ENCODE assay signal across 18 cellular contexts in the genomic region with DNA sequence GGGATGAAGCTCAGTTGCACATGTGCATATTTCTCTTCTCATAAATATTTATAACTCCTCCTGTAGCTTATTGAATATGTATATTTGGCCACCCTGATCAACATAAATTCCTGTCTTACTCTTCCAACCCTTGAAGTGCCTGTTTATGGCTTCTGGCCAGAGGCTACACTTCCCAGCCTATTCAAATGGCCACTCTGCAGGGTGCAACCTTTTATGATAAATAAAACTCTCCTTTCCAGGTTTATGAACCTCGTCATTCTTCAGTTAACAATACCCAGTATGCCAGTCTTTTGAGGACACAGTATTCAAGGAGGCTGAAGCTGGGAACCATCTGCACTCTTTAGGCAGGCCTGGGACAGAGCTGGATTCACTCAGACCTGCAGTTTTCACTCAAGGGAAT. TPM values are rescaled to one million over a fixed set of nuclear protein-coding genes. Genes with fewer than 3 reads are reported as not detected.
A peak's percentile ranks its signal among the peaks of the same experiment; 100 is the strongest.
DNase-seq lines count a peak whose midpoint lies in the region; TF ChIP-seq lines count a peak whose summit lies in the region.
"Had no signal": no experiment of that assay in that cellular context is flagged by ENCODE, and none has a peak within 500 bp of the region (broad histone marks: within the 10 kb centered on the region; RNA-seq: fewer than 3 reads in every experiment).

No MANE protein-coding gene starts in this region.

- TF ChIP-seq EP300 in esophagus muscularis mucosa (IDR thresholded peaks at IDR 0.05): no peak

- H3K27ac ChIP-seq in esophagus muscularis mucosa (replicated peaks in 1 of 4): no peak overlapping the region
- H3K27ac ChIP-seq: C4-2B, HL-60, PC-9 had no signal

- H3K9me3 ChIP-seq in esophagus muscularis mucosa: peaks cover 0 to 4% (median 0%) of the 10 kb centered on the region in 4 donors
- H3K9me3 ChIP-seq: SK-N-SH had no signal

- no peak overlapping the region for H3K4me3 ChIP-seq in esophagus muscularis mucosa
- H3K4me3 ChIP-seq: GM23338, PC-9 had no signal

- H3K9me3 Mint-ChIP-seq in type B pancreatic cell: peaks cover 12% of the 10 kb centered on the region

- DNase-seq in NCI-H1417 (lab: John Stamatoyannopoulos, UW): peak in 2 of 3 experiments; percentile 37 to 50
- no peak for DNase-seq in NCI-H1417 treated with DMSO at 0.1 percent for 48 hours (lab: John Stamatoyannopoulos, UW)
- peak; percentile 19 for DNase-seq in NCI-H526 treated with DMSO at 0.1 percent for 48 hours (lab: John Stamatoyannopoulos, UW)
- DNase-seq in esophagus muscularis mucosa (ENCODE audit: extremely low spot score): peak; percentile 50
- DNase-seq in type B pancreatic cell (ENCODE audit: extremely low spot score, unreplicated experiment): no peak
- DNase-seq in islet precursor cell: no peak
- no peak for DNase-seq in HCEC 1CT
- DNase-seq in C1 segment of cervical spinal cord (lab: John Stamatoyannopoulos, UW): no peak
- DNase-seq: DND-41, GDM1, MV-4-11, NCI-H1694, NCI-H2171, PC-9, SK-N-SH had no signal

- intact Hi-C loops in esophagus muscularis mucosa (cut with DNase I): no loop called here

- peaks cover 13 to 26% (median 24%) of the 10 kb centered on the region in 4 donors for H3K4me1 ChIP-seq in esophagus muscularis mucosa

- no peak for TF ChIP-seq POLR2A in esophagus muscularis mucosa (IDR thresholded peaks at IDR 0.05; ENCODE audit: low read depth)

- no peaks in the 10 kb centered on the region for H3K27me3 Mint-ChIP-seq in type B pancreatic cell

- H3K4me3 Mint-ChIP-seq in type B pancreatic cell: peak overlapping the region; percentile 60
- H3K4me3 Mint-ChIP-seq: GM23338 had no signal

- TF ChIP-seq CTCF in esophagus muscularis mucosa (IDR thresholded peaks at IDR 0.05) (no peak), type B pancreatic cell (conservative IDR thresholded peaks at IDR 0.05) (no peak)

- WGBS in esophagus muscularis mucosa: 65% methylated on average over 1 of the region's 1 CpG

- H3K27ac Mint-ChIP-seq in type B pancreatic cell: no peak overlapping the region
- H3K27ac Mint-ChIP-seq: GM23338 had no signal

- H3K27me3 ChIP-seq in esophagus muscularis mucosa: peaks cover 0 to 4% (median 0%) of the 10 kb centered on the region in 4 donors

- peaks cover 16% of the 10 kb centered on the region for H3K36me3 Mint-ChIP-seq in type B pancreatic cell

- H3K36me3 ChIP-seq in esophagus muscularis mucosa: peaks cover 0 to 12% (median 9%) of the 10 kb centered on the region in 4 donors

- peaks cover 9% of the 10 kb centered on the region for H3K4me1 Mint-ChIP-seq in type B pancreatic cell (ENCODE audit: unreplicated experiment)
- H3K4me1 Mint-ChIP-seq: GM23338 had no signal

RNA-seq across cellular contexts. Expression of gene RTL6, which starts 2.6 kb away (rescaled TPM):
- 10 to 100 TPM; 28.7 to 40.7 (median 35.5) TPM for total RNA-seq in esophagus muscularis mucosa
- total RNA-seq in type B pancreatic cell (ENCODE audit: low replicate concordance): 43.6 and 44.6 TPM in 2 replicates

Comparison
In these comparisons a context has a peak if more than half of its experiments do, and no peak if none do; other contexts are left out.
1. DNase-seq: peak in NCI-H1417 (2 of 3), NCI-H526 treated with DMSO at 0.1 percent for 48 hours (single experiment) and esophagus muscularis mucosa (single experiment); none in NCI-H1417 treated with DMSO at 0.1 percent for 48 hours (single experiment), type B pancreatic cell (single experiment), islet precursor cell (single experiment), HCEC 1CT (single experiment) and C1 segment of cervical spinal cord (0 of 14).